ENCODE assay signal across 8 cellular contexts in the genomic region with DNA sequence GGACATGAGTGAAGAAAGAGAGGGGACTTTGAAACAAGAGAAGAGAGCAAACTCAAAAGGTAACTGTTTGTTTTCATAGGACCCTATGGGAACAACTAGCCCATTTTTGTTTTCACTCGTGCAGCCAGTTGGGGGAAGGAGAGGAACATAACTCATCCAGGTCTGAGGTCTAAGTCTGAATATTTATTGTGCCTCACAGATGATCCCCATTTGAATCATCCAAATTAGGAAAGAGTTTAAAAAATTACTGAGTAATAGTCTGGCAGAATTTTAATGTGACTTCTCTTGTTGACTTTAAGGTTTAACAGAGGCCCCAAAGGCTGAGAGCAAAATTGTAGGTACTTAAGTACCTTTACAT.
DNase-seq lines count a peak whose midpoint lies in the region; ATAC-seq and TF ChIP-seq lines count a peak whose summit lies in the region.

No MANE protein-coding gene starts in this region.

- no peaks in the 10 kb centered on the region for H3K9me3 Mint-ChIP-seq in stimulated activated naive CD8-positive, alpha-beta T cell treated with anti-CD3 and anti-CD28 coated beads, Interleukin-15, amount 100 ng/mL, for 72 hours

- H3K27ac ChIP-seq in SU-DHL-6 (ENCODE audit: low read depth, low read length) (no peak overlapping the region; the same call in 1 of the 2 replicates), substantia nigra (ENCODE audit: low read depth, low read length, poor library complexity, severe bottlenecking) (no peak overlapping the region)

- H3K9ac ChIP-seq in SU-DHL-6 (ENCODE audit: low read length) = peak overlapping the region; percentile 31; the same call in 1 of the 2 replicates

- H3K27me3 ChIP-seq in SU-DHL-6 (ENCODE audit: low read length) = no peaks in the 10 kb centered on the region

- H3K27me3 Mint-ChIP-seq in stimulated activated naive CD8-positive, alpha-beta T cell treated with anti-CD3 and anti-CD28 coated beads, Interleukin-15, amount 100 ng/mL, for 72 hours = no peaks in the 10 kb centered on the region

- no peak for DNase-seq in activated CD4-positive, CD25-positive, alpha-beta regulatory T cell treated with anti-CD3 and anti-CD28 coated beads, Interleukin-2, amount 50 U/mL, for 72 hours
- DNase-seq in glomerular visceral epithelial cell (ENCODE audit: extremely low spot score) = peak; percentile 13
- no peak for DNase-seq in stimulated activated naive CD8-positive, alpha-beta T cell treated with anti-CD3 and anti-CD28 coated beads, Interleukin-15, amount 100 ng/mL, for 72 hours
- no peak for DNase-seq in substantia nigra (lab: John Stamatoyannopoulos, UW)
- DNase-seq in NCI-H2081 (lab: John Stamatoyannopoulos, UW) = no peak

- H3K4me3 Mint-ChIP-seq in stimulated activated naive CD8-positive, alpha-beta T cell treated with anti-CD3 and anti-CD28 coated beads, Interleukin-15, amount 100 ng/mL, for 72 hours = peak overlapping the region; percentile 84 to 87

- no peaks in the 10 kb centered on the region for H4K20me1 ChIP-seq in SU-DHL-6 (ENCODE audit: low read depth, low read length)

- peak overlapping the region; percentile 73 for H2AFZ ChIP-seq in SU-DHL-6 (ENCODE audit: low read depth, low read length, severe bottlenecking)

- ATAC-seq in activated CD4-positive, CD25-positive, alpha-beta regulatory T cell treated with anti-CD3 and anti-CD28 coated beads, Interleukin-2, amount 50 U/mL, for 24 hours = peak; percentile 55 to 76
- ATAC-seq in stimulated activated naive CD8-positive, alpha-beta T cell treated with anti-CD3 and anti-CD28 coated beads, Interleukin-15, amount 100 ng/mL, for 72 hours = peak; percentile 56
- ATAC-seq in HG03095 (IDR thresholded peaks at IDR 0.05; ENCODE audit: unreplicated experiment) = no peak

- no peaks in the 10 kb centered on the region for H3K36me3 ChIP-seq in SU-DHL-6 (ENCODE audit: low read length)

- peak overlapping the region; percentile 39 for H3K4me3 ChIP-seq in SU-DHL-6 (ENCODE audit: insufficient read depth, low read length, poor library complexity, severe bottlenecking)

- peak overlapping the region; percentile 97 to 99 for H3K27ac Mint-ChIP-seq in stimulated activated naive CD8-positive, alpha-beta T cell treated with anti-CD3 and anti-CD28 coated beads, Interleukin-15, amount 100 ng/mL, for 72 hours

- no peaks in the 10 kb centered on the region for H3F3A ChIP-seq in SU-DHL-6 (ENCODE audit: insufficient read depth)

- H3K9me3 ChIP-seq in SU-DHL-6 (ENCODE audit: insufficient read depth, low read length) = no peaks in the 10 kb centered on the region

- H3K4me1 Mint-ChIP-seq in stimulated activated naive CD8-positive, alpha-beta T cell treated with anti-CD3 and anti-CD28 coated beads, Interleukin-15, amount 100 ng/mL, for 72 hours = peaks cover 31% of the 10 kb centered on the region

- TF ChIP-seq CTCF in SU-DHL-6 (IDR thresholded peaks at IDR 0.05; ENCODE audit: insufficient read depth, low read length, poor library complexity, severe bottlenecking) = no peak

- no peaks in the 10 kb centered on the region for H3K9me2 ChIP-seq in SU-DHL-6 (replicated peaks; ENCODE audit: insufficient read depth, low read length)

- H3K4me2 ChIP-seq in SU-DHL-6 (ENCODE audit: low read depth, low read length, poor library complexity, severe bottlenecking) = peak overlapping the region; percentile 70

- no peaks in the 10 kb centered on the region for H3K79me2 ChIP-seq in SU-DHL-6 (ENCODE audit: insufficient read depth, low read length)
